ENCODE assay signal across 28 cellular contexts in the genomic region with DNA sequence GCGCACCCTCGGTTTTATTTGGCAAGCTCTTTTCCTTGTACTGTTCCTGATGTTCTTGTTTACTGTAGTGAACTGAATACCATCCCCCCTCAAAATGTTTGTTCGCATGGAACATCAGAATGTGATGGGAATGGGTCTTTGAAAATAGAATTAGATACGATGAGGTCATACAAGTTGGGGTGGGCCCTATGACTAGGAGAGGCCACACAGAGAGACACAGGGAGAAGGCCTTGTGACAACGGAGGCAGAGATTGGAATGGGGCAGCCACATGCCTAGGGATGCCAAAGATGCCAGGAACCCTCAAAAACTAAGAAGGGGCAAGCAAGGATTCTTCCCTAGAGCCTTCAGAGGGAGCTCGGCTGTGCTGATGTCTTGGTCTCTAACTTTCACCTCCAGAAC.
"Had no signal": no experiment of that assay in that cellular context is flagged by ENCODE, and none has a peak within 500 bp of the region (broad histone marks: within the 10 kb centered on the region; RNA-seq: fewer than 3 reads in every experiment).

No MANE protein-coding gene starts in this region.

- DNase-seq: colonic mucosa; cortex of kidney; dermis blood vessel endothelial cell; dorsolateral prefrontal cortex; effector CD4-positive, alpha-beta T cell; effector CD8-positive, alpha-beta T cell; effector memory CD4-positive, alpha-beta T cell; effector memory CD8-positive, alpha-beta T cell; endodermal cell; erythroblast; esophagus squamous epithelium; foreskin fibroblast; foreskin keratinocyte; foreskin melanocyte; gastrocnemius medialis; glutamatergic neuron; head of caudate nucleus; heart left ventricle; heart right ventricle had no signal

- H3K9me3 ChIP-seq: colonic mucosa, esophagus muscularis mucosa, esophagus squamous epithelium, gastrocnemius medialis, heart left ventricle had no signal

- FAIRE-seq: colon, endometrium, endothelial cell of umbilical vein, frontal cortex had no signal

- ATAC-seq: effector memory CD8-positive, alpha-beta T cell; esophagus mucosa; foreskin keratinocyte; gastrocnemius medialis; gastroesophageal sphincter; heart left ventricle; heart right ventricle had no signal

- H3K4me1 ChIP-seq: colonic mucosa, esophagus muscularis mucosa, esophagus squamous epithelium, foreskin keratinocyte, gastrocnemius medialis, gastroesophageal sphincter, heart left ventricle, heart right ventricle had no signal

- H3K27me3 ChIP-seq: colonic mucosa, esophagus muscularis mucosa, esophagus squamous epithelium, gastrocnemius medialis had no signal

- H3K27ac ChIP-seq: colonic mucosa, coronary artery, dorsolateral prefrontal cortex, epithelial cell of prostate, esophagus muscularis mucosa, esophagus squamous epithelium, foreskin keratinocyte, gastrocnemius medialis, gastroesophageal sphincter, heart left ventricle, heart right ventricle had no signal

- H3K4me3 ChIP-seq: colonic mucosa, coronary artery, dorsolateral prefrontal cortex, esophagus muscularis mucosa, esophagus squamous epithelium, gastrocnemius medialis, gastroesophageal sphincter, heart left ventricle, heart right ventricle had no signal

- H3K36me3 ChIP-seq: colonic mucosa, esophagus muscularis mucosa, esophagus squamous epithelium, gastrocnemius medialis, gastroesophageal sphincter, heart left ventricle, heart right ventricle had no signal
